9 cellular contexts compared by ENCODE assay signal in genomic region chr5:60357302-60357701, GRCh38.
"Had no signal": no experiment of that assay in that cellular context is flagged by ENCODE, and none has a peak within 500 bp of the region (broad histone marks: within the 10 kb centered on the region; RNA-seq: fewer than 3 reads in every experiment).

No MANE protein-coding gene starts in this region.

- H3K4me3 Mint-ChIP-seq: HFFc6 had no signal

- H3K4me3 ChIP-seq: GM23248, HAP-1, K562 had no signal

- H3K27ac Mint-ChIP-seq: HFFc6 had no signal

- ATAC-seq: HCT116, K562 had no signal

- H3K9me3 Mint-ChIP-seq: HFFc6 had no signal

- H3K27ac ChIP-seq: GM23248 had no signal

- H3K9me3 ChIP-seq: HAP-1 had no signal

- H3K9ac ChIP-seq: GM23248 had no signal

- DNase-seq: GM23248, GOT3, H7, HFFc6, IMR-90, KG1 had no signal

- H3K36me3 ChIP-seq: HAP-1 had no signal
